In genomic region chrX:133005616-133006015, GRCh38 we compare ENCODE assay signal across 7 cellular contexts. TPM values are rescaled to one million over a fixed set of nuclear protein-coding genes. Genes with fewer than 3 reads are reported as not detected.
"Had no signal": no experiment of that assay in that cellular context is flagged by ENCODE, and none has a peak within 500 bp of the region (broad histone marks: within the 10 kb centered on the region; RNA-seq: fewer than 3 reads in every experiment).

No MANE protein-coding gene starts in this region.

- H3K36me3 Mint-ChIP-seq: IgD-negative memory B cell had no signal

- H3K4me3 Mint-ChIP-seq: IgD-negative memory B cell had no signal

- H3K27ac ChIP-seq: HL-60 had no signal

- FAIRE-seq: HTR-8/SVneo had no signal

- H3K27ac Mint-ChIP-seq: IgD-negative memory B cell had no signal

- H3K4me1 Mint-ChIP-seq: IgD-negative memory B cell had no signal

- H3K4me3 ChIP-seq: K562 had no signal

RNA-seq across cellular contexts. Expression of gene HS6ST2, which starts 47.2 kb away (rescaled TPM):
- total RNA-seq: HepG2, HT-29, IMR-90, K562 had no signal
- polyA plus RNA-seq: IgD-negative memory B cell, IMR-90, K562 had no signal
